22 cellular contexts compared by ENCODE assay signal in the genomic region with DNA sequence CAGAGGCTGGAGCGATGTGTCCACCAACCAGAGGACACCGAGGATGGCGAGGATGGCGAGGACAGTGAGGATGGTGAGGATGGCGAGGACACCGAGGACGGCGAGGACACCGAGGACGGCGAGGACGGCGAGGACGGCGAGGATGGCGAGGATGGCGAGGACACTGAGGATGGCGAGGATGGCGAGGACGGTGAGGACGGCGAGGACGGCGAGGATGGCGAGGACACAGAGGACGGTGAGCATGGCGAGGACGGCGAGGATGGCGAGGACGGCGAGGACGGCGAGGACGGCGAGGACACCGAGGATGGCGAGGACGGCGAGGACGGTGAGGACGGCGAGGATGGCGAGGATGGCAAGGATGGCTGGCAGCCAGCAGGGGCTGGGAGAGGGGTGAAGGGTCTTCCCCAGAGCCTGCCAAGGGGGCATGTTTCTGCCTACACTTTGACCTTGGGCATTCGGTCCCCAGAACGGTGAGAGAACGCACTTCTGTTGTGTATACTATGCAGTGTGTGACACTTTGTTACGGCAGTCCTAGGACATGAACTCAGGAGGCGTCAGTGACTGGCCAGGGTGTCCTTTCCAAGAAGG.
"Had no signal": no experiment of that assay in that cellular context is flagged by ENCODE, and none has a peak within 500 bp of the region (broad histone marks: within the 10 kb centered on the region; RNA-seq: fewer than 3 reads in every experiment).

No MANE protein-coding gene starts in this region.

- ATAC-seq: activated T-cell treated with anti-CD3 and anti-CD28 coated beads, Interleukin-2, amount 50 U/mL, for 4 hours; activated T-helper 17 cell treated with anti-CD3 and anti-CD28 coated beads, Interleukin-2, amount 50 U/mL, for 72 hours; PC-3 had no signal

- H3K4me3 ChIP-seq: SK-N-MC had no signal

- H3K4me1 Mint-ChIP-seq: activated T-helper 17 cell treated with anti-CD3 and anti-CD28 coated beads, Interleukin-2, amount 50 U/mL, for 72 hours had no signal

- H3K27ac Mint-ChIP-seq: activated CD4-positive, alpha-beta memory T cell treated with anti-CD3 and anti-CD28 coated beads for 36 hours; activated CD4-positive, alpha-beta T cell treated with anti-CD3 and anti-CD28 coated beads, Interleukin-2, amount 10 ng/mL, durations not matched to agents 7 days and 5 days; activated naive CD4-positive, alpha-beta T cell treated with anti-CD3 and anti-CD28 coated beads, Interleukin-2, amount 10 ng/mL, durations not matched to agents 7 days and 5 days; activated naive CD8-positive, alpha-beta T cell treated with anti-CD3 and anti-CD28 coated beads for 36 hours; activated T-helper 17 cell treated with anti-CD3 and anti-CD28 coated beads, Interleukin-2, amount 50 U/mL, for 72 hours; IgD-negative memory B cell had no signal

- H3K36me3 Mint-ChIP-seq: activated CD4-positive, alpha-beta memory T cell treated with anti-CD3 and anti-CD28 coated beads for 36 hours; activated naive CD4-positive, alpha-beta T cell treated with anti-CD3 and anti-CD28 coated beads, Interleukin-2, amount 10 ng/mL, durations not matched to agents 7 days and 5 days; activated naive CD8-positive, alpha-beta T cell treated with anti-CD3 and anti-CD28 coated beads for 36 hours had no signal

- H3K4me3 Mint-ChIP-seq: activated CD4-positive, alpha-beta memory T cell treated with anti-CD3 and anti-CD28 coated beads for 36 hours; activated CD4-positive, alpha-beta T cell treated with anti-CD3 and anti-CD28 coated beads, Interleukin-2, amount 10 ng/mL, durations not matched to agents 7 days and 5 days; activated naive CD4-positive, alpha-beta T cell treated with anti-CD3 and anti-CD28 coated beads, Interleukin-2, amount 10 ng/mL, durations not matched to agents 7 days and 5 days; activated naive CD8-positive, alpha-beta T cell treated with anti-CD3 and anti-CD28 coated beads for 36 hours; activated T-cell treated with anti-CD3 and anti-CD28 coated beads, Interleukin-2, amount 50 U/mL, for 4 hours; activated T-helper 17 cell treated with anti-CD3 and anti-CD28 coated beads, Interleukin-2, amount 50 U/mL, for 72 hours; IgD-negative memory B cell had no signal

- DNase-seq: activated CD4-positive, alpha-beta memory T cell treated with anti-CD3 and anti-CD28 coated beads for 36 hours; activated CD4-positive, alpha-beta T cell treated with anti-CD3 and anti-CD28 coated beads, Interleukin-2, amount 10 ng/mL, durations not matched to agents 7 days and 5 days; activated CD4-positive, CD25-positive, alpha-beta regulatory T cell; activated CD8-positive, alpha-beta memory T cell treated with anti-CD3 and anti-CD28 coated beads for 24 hours; activated gamma-delta T cell; activated naive CD4-positive, alpha-beta T cell treated with anti-CD3 and anti-CD28 coated beads, Interleukin-2, amount 10 ng/mL, durations not matched to agents 7 days and 5 days; activated naive CD8-positive, alpha-beta T cell treated with anti-CD3 and anti-CD28 coated beads for 36 hours; activated T-cell treated with anti-CD3 and anti-CD28 coated beads, Interleukin-2, amount 50 U/mL, for 4 hours; brain microvascular endothelial cell; KG1; NCI-H1048; NCI-H146; NCI-H187 treated with DMSO at 0.1 percent for 48 hours; NCI-H2081 treated with DMSO at 0.1 percent for 48 hours; NCI-H446; NCI-H524; PC-3; T-helper 1 cell had no signal

- H3K27me3 Mint-ChIP-seq: activated CD4-positive, alpha-beta T cell treated with anti-CD3 and anti-CD28 coated beads, Interleukin-2, amount 10 ng/mL, durations not matched to agents 7 days and 5 days had no signal

- H3K27me3 ChIP-seq: brain microvascular endothelial cell had no signal

- H3K36me3 ChIP-seq: brain microvascular endothelial cell had no signal

- H3K27ac ChIP-seq: brain microvascular endothelial cell, SK-N-MC, VCaP had no signal

- H3K9me3 Mint-ChIP-seq: activated CD4-positive, alpha-beta memory T cell treated with anti-CD3 and anti-CD28 coated beads for 36 hours; activated CD4-positive, alpha-beta T cell treated with anti-CD3 and anti-CD28 coated beads, Interleukin-2, amount 10 ng/mL, durations not matched to agents 7 days and 5 days; activated naive CD4-positive, alpha-beta T cell treated with anti-CD3 and anti-CD28 coated beads, Interleukin-2, amount 10 ng/mL, durations not matched to agents 7 days and 5 days; activated naive CD8-positive, alpha-beta T cell treated with anti-CD3 and anti-CD28 coated beads for 36 hours; activated T-cell treated with anti-CD3 and anti-CD28 coated beads, Interleukin-2, amount 50 U/mL, for 4 hours; activated T-helper 17 cell treated with anti-CD3 and anti-CD28 coated beads, Interleukin-2, amount 50 U/mL, for 72 hours; IgD-negative memory B cell had no signal
